Comparison of ENCODE assay signal across 19 cellular contexts in the genomic region with DNA sequence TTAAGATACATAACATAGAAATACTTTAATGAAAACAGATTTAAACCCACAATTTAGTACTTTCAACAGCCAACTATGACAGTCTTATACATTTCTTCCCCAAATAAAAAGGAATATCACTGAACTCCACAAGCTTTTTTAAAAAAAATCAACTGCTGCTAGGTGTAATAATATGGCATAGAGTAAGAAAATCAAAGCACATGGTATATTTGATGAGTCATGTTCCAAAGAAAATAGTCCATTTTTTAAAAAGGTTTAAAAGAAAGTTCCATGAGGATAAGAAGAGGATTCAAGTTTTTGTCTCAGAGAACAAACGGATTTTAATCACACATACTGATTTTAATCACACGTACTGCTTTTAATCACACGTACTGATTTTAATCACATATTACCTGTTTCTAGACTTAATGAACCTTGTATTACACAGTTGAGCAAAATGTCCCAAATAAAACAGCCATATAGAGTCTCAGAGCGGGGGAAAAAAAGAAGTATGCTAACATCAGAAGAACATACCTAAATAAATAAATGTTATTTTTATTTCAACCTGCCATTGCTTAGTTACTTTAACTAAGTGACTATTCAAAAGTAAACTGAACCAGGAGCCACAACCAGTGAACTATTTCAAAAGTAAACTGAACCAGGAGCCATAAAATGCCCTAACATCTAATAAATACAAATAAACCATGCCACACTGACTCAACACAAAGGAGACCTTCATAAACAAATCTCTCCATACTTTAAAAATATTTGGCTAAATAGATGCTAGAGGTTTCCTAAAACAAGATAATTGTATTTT.
"Had no signal": no experiment of that assay in that cellular context is flagged by ENCODE, and none has a peak within 500 bp of the region (broad histone marks: within the 10 kb centered on the region; RNA-seq: fewer than 3 reads in every experiment).

No MANE protein-coding gene starts in this region.

- H3K36me3 ChIP-seq: lower lobe of right lung, sigmoid colon had no signal

- H3K4me3 ChIP-seq: hepatocyte, left ventricle myocardium inferior, lower lobe of right lung, sigmoid colon, skin epidermis had no signal

- H3K4me2 ChIP-seq: hepatocyte had no signal

- H3K27me3 ChIP-seq: hepatocyte, sigmoid colon had no signal

- H3K4me3 Mint-ChIP-seq: memory B cell, mesothelial cell of epicardium, natural killer cell, neural crest cell had no signal

- H3K27ac ChIP-seq: hepatocyte, lower lobe of right lung, sigmoid colon, skin epidermis had no signal

- H3K4me1 ChIP-seq: lower lobe of right lung had no signal

- DNase-seq: dermis blood vessel endothelial cell; foreskin melanocyte; head of caudate nucleus; kidney; left cardiac atrium; left ventricle myocardium inferior; lower lobe of right lung; natural killer cell; posterior cingulate gyrus; sigmoid colon; stimulated activated CD4-positive, alpha-beta T cell treated with anti-CD3 and anti-CD28 coated beads, Interleukin-2, amount 100 ng/mL, for 24 hours; stimulated activated CD4-positive, alpha-beta T cell treated with anti-CD3 and anti-CD28 coated beads, Interleukin-4, amount 100 ng/mL, for 4 hours; stimulated activated naive CD4-positive, alpha-beta T cell treated with Interleukin-2 at 50 U/mL for 16 hours; trophoblast cell had no signal

- ATAC-seq: left cardiac atrium, lower lobe of right lung, natural killer cell had no signal

- H3K27me3 Mint-ChIP-seq: memory B cell had no signal

- H3K4me1 Mint-ChIP-seq: memory B cell, neural crest cell had no signal

- H3K27ac Mint-ChIP-seq: memory B cell, mesothelial cell of epicardium, natural killer cell had no signal

- H2AFZ ChIP-seq: hepatocyte had no signal
